In genomic region chr1:38095337-38096030, GRCh38 we compare ENCODE assay signal across 20 cellular contexts. TPM values are rescaled to one million over a fixed set of nuclear protein-coding genes. Genes with fewer than 3 reads are reported as not detected.
A peak's percentile ranks its signal among the peaks of the same experiment; 100 is the strongest.
DNase-seq lines count a peak whose midpoint lies in the region; ATAC-seq and TF ChIP-seq lines count a peak whose summit lies in the region.
"Had no signal": no experiment of that assay in that cellular context is flagged by ENCODE, and none has a peak within 500 bp of the region (broad histone marks: within the 10 kb centered on the region; RNA-seq: fewer than 3 reads in every experiment).

No MANE protein-coding gene starts in this region.

- H3K27ac ChIP-seq in A673 (ENCODE audit: low read depth, low read length, poor library complexity, severe bottlenecking) (peak overlapping the region; percentile 76), ovary (no peak overlapping the region), tibial nerve (no peak overlapping the region)
- H3K27ac ChIP-seq: HL-60, SJCRH30 had no signal

- H3K4me1 ChIP-seq in A673 (ENCODE audit: insufficient read depth, low read length, poor library complexity, severe bottlenecking) (peaks cover 62% of the 10 kb centered on the region), ovary (ENCODE audit: insufficient read depth) (no peaks in the 10 kb centered on the region), tibial nerve (peaks cover 0 to 5% (median 0%) of the 10 kb centered on the region in 4 donors)

- WGBS in ovary, 3 donors = 67 to 76% (median 74%) methylated on average over 12 of the region's 12 CpGs
- 58 to 72% methylated on average over 11 to 12 of the region's 12 CpGs for WGBS in tibial nerve, 2 donors

- CTCF ChIA-PET in A673 (lab: Charles Lee) (interaction anchor here (0.6 kb wide), 1 partner anchor 754 kb away, joined by 3 read pairs; no protein-coding TSS in a partner anchor), HEK293T (lab: Yijun Ruan, JAX) (no interaction called here)

- TF ChIP-seq CTCF in A673 (conservative IDR thresholded peaks at IDR 0.05; ENCODE audit: low read depth, low read length) (no peak), ovary (IDR thresholded peaks at IDR 0.05) (no peak), tibial nerve (IDR thresholded peaks at IDR 0.05) (no peak)

- TF ChIP-seq POLR2A in ovary (IDR thresholded peaks at IDR 0.05) = no peak
- no peak for TF ChIP-seq POLR2A in tibial nerve (IDR thresholded peaks at IDR 0.05)

- DNase-seq in A673 (ENCODE audit: low spot score) = peak; percentile 51
- DNase-seq in HEK293T (ENCODE audit: extremely low spot score) = no peak
- peak; percentile 84 for DNase-seq in NCI-H69 (lab: John Stamatoyannopoulos, UW)
- peak; percentile 45 for DNase-seq in left kidney (ENCODE audit: low read depth, low spot score)
- DNase-seq in ovary = no peak
- no peak for DNase-seq in KBM-7
- DNase-seq in tibial nerve (ENCODE audit: low spot score in 2 of 2) = no peak
- DNase-seq: C1 segment of cervical spinal cord; CD8-positive, alpha-beta memory T cell; DMS79; HFFc6; NCI-H146; NCI-H2029 treated with DMSO at 0.1 percent for 48 hours; SJCRH30 had no signal

- H3K27me3 ChIP-seq in A673 (replicated peaks; ENCODE audit: insufficient read depth, low read depth, low read length, poor library complexity) (no peaks in the 10 kb centered on the region), ovary (no peaks in the 10 kb centered on the region), tibial nerve (no peaks in the 10 kb centered on the region)
- H3K27me3 ChIP-seq: SJCRH30 had no signal

- POLR2A ChIA-PET in A673 (lab: Charles Lee; ENCODE audit: low non-redundant PET) (interaction anchor here (1.0 kb wide), 1 partner anchor 19 kb away, joined by 5 read pairs; no protein-coding TSS in a partner anchor), HEK293T (lab: Yijun Ruan, JAX) (no interaction called here)

- intact Hi-C loops in A673 (cut with micrococcal nuclease; ENCODE audit: unreplicated experiment) = no loop called here
- intact Hi-C loops in ovary (cut with DNase I) = no loop called here

- no peak for ATAC-seq in GM18511 (IDR thresholded peaks at IDR 0.05; ENCODE audit: unreplicated experiment)
- ATAC-seq: Panc1 had no signal

- no peak overlapping the region for H3K4me3 ChIP-seq in A673 (ENCODE audit: low read depth, low read length, poor library complexity, severe bottlenecking)
- H3K4me3 ChIP-seq in ovary = no peak overlapping the region
- no peak overlapping the region for H3K4me3 ChIP-seq in tibial nerve
- H3K4me3 ChIP-seq: SJCRH30 had no signal

- BruUV-seq in A673 (replicated peaks; lab: Mats Ljungman, UMichigan) = no TSS peak

- H3K36me3 ChIP-seq in A673 (ENCODE audit: insufficient read depth, low read length, poor library complexity, severe bottlenecking) (no peaks in the 10 kb centered on the region), ovary (no peaks in the 10 kb centered on the region), tibial nerve (peaks cover 0 to 5% (median 0%) of the 10 kb centered on the region in 3 donors)
- H3K36me3 ChIP-seq: SJCRH30 had no signal

- H3K9me3 ChIP-seq in A673 (ENCODE audit: low read depth, low read length, poor library complexity, severe bottlenecking) (no peaks in the 10 kb centered on the region), ovary (no peaks in the 10 kb centered on the region), tibial nerve (no peaks in the 10 kb centered on the region)
- H3K9me3 ChIP-seq: SJCRH30 had no signal

- in situ Hi-C loops in KBM-7 (cut with MboI; ENCODE audit: low pct_unique_long_range_greater_than_20kb, low sequenced_read_pairs) = no loop called here

- TF ChIP-seq EP300 in ovary (IDR thresholded peaks at IDR 0.05) = no peak
- TF ChIP-seq EP300 in tibial nerve (IDR thresholded peaks at IDR 0.05) = no peak

TF ChIP-seq in HEK293T, 16 proteins besides CTCF, POLR2A, EP300 and RAD21:
- peak; percentile 84 for TF ChIP-seq PKNOX1 (IDR thresholded peaks at IDR 0.05)
- no peak for TF ChIP-seq SUZ12 (IDR thresholded peaks at IDR 0.05)

RNA-seq across cellular contexts. Expression of gene POU3F1, which starts 48.9 kb away (rescaled TPM):
- 83.3 and 92.9 TPM in 2 replicates for total RNA-seq in A673 (2021)
- total RNA-seq in ovary = under 1 TPM in 4 of 7 donors, not detected in 3; 0.10 to 0.53 (median 0.33) TPM
- polyA plus RNA-seq in ovary = under 1 TPM in 1 of 2 donors, not detected in 1; 0.04 TPM
- total RNA-seq in tibial nerve = 10 to 100 TPM; 11.6 to 53.4 (median 24.8) TPM
- total RNA-seq: HT1080, M059J, NCI-H460 had no signal

Comparison
In these comparisons a context has a peak if more than half of its experiments do, and no peak if none do; other contexts are left out.
1. DNase-seq: peak in A673 (single experiment), NCI-H69 (single experiment) and left kidney (single experiment); none in HEK293T (single experiment), ovary (0 of 5), KBM-7 (single experiment) and tibial nerve (0 of 2).
2. RNA of gene POU3F1, which starts 48.9 kb away (total RNA-seq): 83.3 to 92.9 TPM in A673 and 11.6 to 53.4 TPM in tibial nerve; 0.10 to 0.53 TPM in ovary; every median in the first group is over 4 times any median in the second.